In genomic region chr3:165195628-165196576, GRCh38 we compare ENCODE assay signal across 8 cellular contexts. TPM values are rescaled to one million over a fixed set of nuclear protein-coding genes. Genes with fewer than 3 reads are reported as not detected.
DNase-seq lines count a peak whose midpoint lies in the region; ATAC-seq, FAIRE-seq and TF ChIP-seq lines count a peak whose summit lies in the region.

SLITRK3 (minus strand) TSS chr3:165196384; CDS start chr3:165190830, 5,554 bp downstream.

- no peak for ATAC-seq in GM18502 (IDR thresholded peaks at IDR 0.05; ENCODE audit: poor library complexity, unreplicated experiment)

- H3K36me3 ChIP-seq in iPS-20b (ENCODE audit: insufficient read depth, low read depth, low read length) = no peaks in the 10 kb centered on the region
- H3K36me3 ChIP-seq in smooth muscle cell (ENCODE audit: low read depth) = no peaks in the 10 kb centered on the region

- no peaks in the 10 kb centered on the region for H3K9me3 ChIP-seq in iPS-20b (ENCODE audit: insufficient read depth, low read depth, low read length)
- H3K9me3 ChIP-seq in smooth muscle cell (replicated peaks; ENCODE audit: low read depth) = no peaks in the 10 kb centered on the region

- peak within 1 kb of the TSS; percentile 67 for H3K4me3 ChIP-seq in iPS-20b (ENCODE audit: low read length)
- H3K4me3 ChIP-seq in smooth muscle cell = peak within 1 kb of the TSS; percentile 59

- peak within 1 kb of the TSS; percentile 69 for H2AFZ ChIP-seq in smooth muscle cell (ENCODE audit: low read depth)

- peak within 1 kb of the TSS; percentile 46; the same call in 1 of the 2 replicates for H3K9ac ChIP-seq in iPS-20b (ENCODE audit: low read depth, low read length)
- H3K9ac ChIP-seq in smooth muscle cell (ENCODE audit: low read depth) = no peak within 1 kb of the TSS

- no peak within 1 kb of the TSS for H3K27ac Mint-ChIP-seq in activated naive CD8-positive, alpha-beta T cell treated with anti-CD3 and anti-CD28 coated beads for 36 hours

- FAIRE-seq in GM12891 (lab: Jason Lieb, UNC) = no peak

- H3K27ac ChIP-seq in iPS-20b (ENCODE audit: low read length) = no peak within 1 kb of the TSS
- no peak within 1 kb of the TSS for H3K27ac ChIP-seq in smooth muscle cell (ENCODE audit: low read depth)

- H3K27me3 ChIP-seq in iPS-20b (ENCODE audit: insufficient read depth, low read length) (peaks cover 68% of the 10 kb centered on the region), smooth muscle cell (ENCODE audit: low read depth) (peaks cover 100% of the 10 kb centered on the region)

- H4K20me1 ChIP-seq in smooth muscle cell (ENCODE audit: low read depth) = no peaks in the 10 kb centered on the region

- H3K4me1 Mint-ChIP-seq in activated naive CD8-positive, alpha-beta T cell treated with anti-CD3 and anti-CD28 coated beads for 36 hours = peaks cover 16% of the 10 kb centered on the region

- H3K9me3 Mint-ChIP-seq in activated naive CD8-positive, alpha-beta T cell treated with anti-CD3 and anti-CD28 coated beads for 36 hours = peaks cover 4% of the 10 kb centered on the region

- peaks cover 71% of the 10 kb centered on the region for H3K27me3 Mint-ChIP-seq in activated naive CD8-positive, alpha-beta T cell treated with anti-CD3 and anti-CD28 coated beads for 36 hours

- no peaks in the 10 kb centered on the region for H3K79me2 ChIP-seq in smooth muscle cell (ENCODE audit: low read depth)

- H3K4me1 ChIP-seq in iPS-20b (ENCODE audit: insufficient read depth, low read length) (peaks cover 10% of the 10 kb centered on the region; the same call in 1 of the 2 replicates), smooth muscle cell (ENCODE audit: low read depth) (peaks cover 30% of the 10 kb centered on the region)

- no peaks in the 10 kb centered on the region for H3K36me3 Mint-ChIP-seq in activated naive CD8-positive, alpha-beta T cell treated with anti-CD3 and anti-CD28 coated beads for 36 hours

- H3K4me3 Mint-ChIP-seq in activated naive CD8-positive, alpha-beta T cell treated with anti-CD3 and anti-CD28 coated beads for 36 hours = peak within 1 kb of the TSS; percentile 66

- DNase-seq in NCI-H2029 (lab: John Stamatoyannopoulos, UW) (peak; percentile 13), NCI-H2029 treated with DMSO at 0.1 percent for 48 hours (lab: John Stamatoyannopoulos, UW) (no peak), smooth muscle cell (lab: John Stamatoyannopoulos, UW; ENCODE audit: unreplicated experiment) (no peak), GM12891 (ENCODE audit: insufficient read length, low spot score) (no peak)
- no peak for DNase-seq in activated naive CD8-positive, alpha-beta T cell treated with anti-CD3 and anti-CD28 coated beads for 36 hours
- no peak for DNase-seq in stimulated activated CD4-positive, alpha-beta T cell treated with anti-CD3 and anti-CD28 coated beads, Interleukin-15, amount 100 ng/mL, for 24 hours

- H3F3A ChIP-seq in smooth muscle cell (ENCODE audit: low read depth) = no peaks in the 10 kb centered on the region

- peak within 1 kb of the TSS; percentile 97 for H3K4me2 ChIP-seq in smooth muscle cell

- WGBS in smooth muscle cell (ENCODE audit: low lambda C conversion rate) = 1% methylated on average over 42 of the region's 43 CpGs

- TF ChIP-seq CTCF in smooth muscle cell (IDR thresholded peaks at IDR 0.05; ENCODE audit: borderline replicate concordance, insufficient read depth, poor library complexity, severe bottlenecking) = no peak

- no peak for TF ChIP-seq POLR2A in GM12891 (IDR thresholded peaks at IDR 0.05; ENCODE audit: low read depth, low read length)

TF ChIP-seq in GM12891, 5 proteins besides CTCF, POLR2A, EP300 and RAD21:
- TF ChIP-seq POLR2AphosphoS5 (IDR thresholded peaks at IDR 0.05; ENCODE audit: low read depth, low read length) = no peak
- no peak for TF ChIP-seq PAX5 (IDR thresholded peaks at IDR 0.05; ENCODE audit: insufficient read depth, low read length, severe bottlenecking)

RNA-seq across cellular contexts. Expression of gene SLITRK3, which starts in this region (rescaled TPM):
- not detected for total RNA-seq in activated naive CD8-positive, alpha-beta T cell treated with anti-CD3 and anti-CD28 coated beads for 36 hours
- total RNA-seq in smooth muscle cell = not detected in 2 replicates
- not detected in 2 replicates for polyA plus RNA-seq in smooth muscle cell
- not detected for polyA plus RNA-seq in GM12891 (2012; ENCODE audit: low read depth, missing spikeins)
